ENCODE assay signal across 16 cellular contexts in genomic region chr10:73161662-73162061, GRCh38.
"Had no signal": no experiment of that assay in that cellular context is flagged by ENCODE, and none has a peak within 500 bp of the region (broad histone marks: within the 10 kb centered on the region; RNA-seq: fewer than 3 reads in every experiment).

No MANE protein-coding gene starts in this region.

- ATAC-seq: activated naive CD4-positive, alpha-beta T cell treated with anti-CD3 and anti-CD28 coated beads, Interleukin-2, amount 50 U/mL, for 72 hours; left lobe of liver; mucosa of descending colon; naive thymus-derived CD8-positive, alpha-beta T cell had no signal

- H3K4me3 Mint-ChIP-seq: central memory CD8-positive, alpha-beta T cell had no signal

- H3K27me3 Mint-ChIP-seq: central memory CD8-positive, alpha-beta T cell; naive thymus-derived CD8-positive, alpha-beta T cell had no signal

- DNase-seq: activated CD4-positive, CD25-positive, alpha-beta regulatory T cell treated with anti-CD3 and anti-CD28 coated beads, Interleukin-2, amount 50 U/mL, for 72 hours; activated CD8-positive, alpha-beta memory T cell treated with anti-CD3 and anti-CD28 coated beads for 24 hours; activated effector memory CD4-positive, alpha-beta T cell treated with Interleukin-2 at 50 U/mL for 16 hours; anterior cingulate cortex; brain microvascular endothelial cell; hippocampal formation; mammary epithelial cell; mucosa of descending colon; naive thymus-derived CD8-positive, alpha-beta T cell; stimulated activated CD4-positive, alpha-beta T cell treated with anti-CD3 and anti-CD28 coated beads, Interleukin-12 subunit alpha, Interleukin-12 subunit beta, amount 100 ng/mL, for 4 hours; stimulated activated CD4-positive, alpha-beta T cell treated with anti-CD3 and anti-CD28 coated beads, Interleukin-2, amount 100 ng/mL, for 24 hours; T-helper 1 cell; upper lobe of left lung had no signal

- H3K9me3 Mint-ChIP-seq: activated naive CD4-positive, alpha-beta T cell treated with anti-CD3 and anti-CD28 coated beads, Interleukin-2, amount 50 U/mL, for 72 hours; central memory CD8-positive, alpha-beta T cell; naive thymus-derived CD8-positive, alpha-beta T cell had no signal
